Comparison of ENCODE assay signal across 8 cellular contexts in genomic region chr1:227315500-227316346, GRCh38. TPM values are rescaled to one million over a fixed set of nuclear protein-coding genes. Genes with fewer than 3 reads are reported as not detected.
DNase-seq lines count a peak whose midpoint lies in the region; ATAC-seq, FAIRE-seq and TF ChIP-seq lines count a peak whose summit lies in the region.

No MANE protein-coding gene starts in this region.

- H3K36me3 ChIP-seq in SJSA1, result peaks cover 6% of the 10 kb centered on the region
- H3K36me3 ChIP-seq in pancreas, result no peaks in the 10 kb centered on the region

- no peaks in the 10 kb centered on the region for H3K9me3 ChIP-seq in SJSA1 (replicated peaks)
- H3K9me3 ChIP-seq in pancreas, result no peaks in the 10 kb centered on the region

- 3 to 7% methylated on average over 7 of the region's 7 CpGs for WGBS in pancreas, 2 donors

- FAIRE-seq in pancreas (lab: Jason Lieb, UNC), result no peak

- DNase-seq in NCI-H2196 (lab: John Stamatoyannopoulos, UW; ENCODE audit: unreplicated experiment) (peak; percentile 5), NCI-H2196 treated with DMSO at 0.1 percent for 48 hours (lab: John Stamatoyannopoulos, UW; ENCODE audit: unreplicated experiment) (no peak), SJSA1 (ENCODE audit: low read depth in 1 of 2, low spot score in 2 of 2) (peak in 1 of 2 experiments; percentile 52), fibroblast of mammary gland (ENCODE audit: low read depth) (peak; percentile 80), pancreas (peak in 3 of 6 donors; percentile 50 to 67 (median 55)), MV-4-11 (lab: John Stamatoyannopoulos, UW) (no peak), NCI-H1930 (lab: John Stamatoyannopoulos, UW) (no peak), T-helper 1 cell (no peak)

- H3K27me3 ChIP-seq in SJSA1 (replicated peaks) (no peaks in the 10 kb centered on the region), pancreas (no peaks in the 10 kb centered on the region)

- peak; percentile 29 to 63 (median 42) for ATAC-seq in pancreas

- peaks cover 9% of the 10 kb centered on the region for H3K4me1 ChIP-seq in SJSA1 (replicated peaks)
- H3K4me1 ChIP-seq in pancreas, result peaks cover 16 to 29% (median 20%) of the 10 kb centered on the region in 3 donors

- H3K4me3 ChIP-seq in SJSA1 (peak overlapping the region; percentile 93), fibroblast of mammary gland (ENCODE audit: control insufficient read depth, low read depth, low read length) (peak overlapping the region; percentile 59), pancreas (peak overlapping the region in 2 of 4 donors; percentile 82 to 96)

- H3K27ac ChIP-seq in SJSA1 (peak overlapping the region; percentile 88; the same call in 1 of the 2 replicates), pancreas (peak overlapping the region in 2 of 4 donors; percentile 96 to 97)

- intact Hi-C loops in pancreas (cut with DNase I), result no loop called here

- TF ChIP-seq CTCF in fibroblast of mammary gland (conservative IDR thresholded peaks at IDR 0.05; ENCODE audit: control insufficient read depth, insufficient read depth, low read depth, low read length), result no peak
- TF ChIP-seq CTCF in pancreas (IDR thresholded peaks at IDR 0.05), result no peak

RNA-seq across cellular contexts. Expression of gene CDC42BPA, which starts 2.6 kb away (rescaled TPM):
- 46.4 and 52.8 TPM in 2 replicates for total RNA-seq in SJSA1 (2014; rRNA removed; shearing (Covaris generic))
- 10 to 100 TPM; 11.9 to 22.5 (median 17.1) TPM for total RNA-seq in pancreas
- 10 to 100 TPM in 1 of 2 donors, 1 to 10 TPM in 1; 5.3 to 10.3 TPM for polyA plus RNA-seq in pancreas

Comparison
In these comparisons a context has a peak if more than half of its experiments do, and no peak if none do; other contexts are left out.
1. DNase-seq: peak in NCI-H2196 (single experiment) and fibroblast of mammary gland (single experiment); none in NCI-H2196 treated with DMSO at 0.1 percent for 48 hours (single experiment), MV-4-11 (single experiment), NCI-H1930 (0 of 2) and T-helper 1 cell (0 of 5).